ENCODE assay signal across 37 cellular contexts in the genomic region with DNA sequence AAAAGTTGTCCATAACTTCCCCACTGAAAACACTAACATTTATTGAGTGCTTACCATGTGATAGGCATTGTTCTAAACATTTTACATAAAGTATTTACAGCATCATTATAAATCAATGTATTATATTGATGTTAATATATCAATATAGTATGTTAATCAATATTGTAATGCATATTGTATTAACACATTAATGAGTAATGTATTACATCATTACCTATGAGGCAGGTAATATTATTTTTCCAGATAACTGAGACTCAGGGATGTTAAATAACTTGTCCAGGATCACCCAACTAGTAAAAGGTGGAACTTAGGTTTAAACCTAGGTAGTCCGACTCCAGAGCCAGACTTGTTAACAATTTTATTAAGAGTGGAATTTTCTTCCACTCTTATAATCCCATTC. TPM values are rescaled to one million over a fixed set of nuclear protein-coding genes. Genes with fewer than 3 reads are reported as not detected.
"Had no signal": no experiment of that assay in that cellular context is flagged by ENCODE, and none has a peak within 500 bp of the region (broad histone marks: within the 10 kb centered on the region; RNA-seq: fewer than 3 reads in every experiment).

No MANE protein-coding gene starts in this region.

- H3K4me1 ChIP-seq: adrenal gland, body of pancreas, breast epithelium had no signal

- ATAC-seq: activated CD8-positive, alpha-beta T cell treated with anti-CD3 and anti-CD28 coated beads for 36 hours; activated naive CD4-positive, alpha-beta T cell treated with anti-CD3 and anti-CD28 coated beads, Interleukin-2, amount 50 U/mL, for 72 hours; activated T-cell treated with anti-CD3 and anti-CD28 coated beads, Interleukin-2, amount 50 U/mL, for 4 hours; activated T-cell treated with anti-CD3 and anti-CD28 coated beads, Interleukin-2, amount 50 U/mL, for 72 hours; activated T-helper 17 cell treated with anti-CD3 and anti-CD28 coated beads, Interleukin-2, amount 50 U/mL, for 72 hours; body of pancreas had no signal

- H3K4me3 ChIP-seq: adrenal gland, body of pancreas, breast epithelium had no signal

- FAIRE-seq: astrocyte, TTC549 had no signal

- DNase-seq: activated B cell treated with CpG ODN at 0.5 μM for 24 hours; activated CD4-positive, alpha-beta memory T cell treated with anti-CD3 and anti-CD28 coated beads for 36 hours; activated CD4-positive, alpha-beta T cell treated with anti-CD3 and anti-CD28 coated beads for 4 hours; activated CD4-positive, alpha-beta T cell treated with anti-CD3 and anti-CD28 coated beads, Interleukin-2, amount 10 ng/mL, durations not matched to agents 24 days and 14 days; activated CD4-positive, alpha-beta T cell treated with anti-CD3 and anti-CD28 coated beads, Interleukin-2, amount 50 U/mL, for 1 hour; activated CD4-positive, alpha-beta T cell treated with anti-CD3 and anti-CD28 coated beads, Interleukin-2, amount 50 U/mL, for 4 hours; activated CD4-positive, CD25-positive, alpha-beta regulatory T cell treated with anti-CD3 and anti-CD28 coated beads, Interleukin-2, amount 50 U/mL, for 72 hours; activated CD8-positive, alpha-beta memory T cell treated with anti-CD3 and anti-CD28 coated beads, Interleukin-2, amount 50 U/mL, for 4 hours; activated CD8-positive, alpha-beta T cell treated with anti-CD3 and anti-CD28 coated beads for 36 hours; activated effector memory CD4-positive, alpha-beta T cell treated with anti-CD3 and anti-CD28 coated beads, Interleukin-2, amount 50 U/mL, for 16 hours; activated gamma-delta T cell treated with Interleukin-2 at 50 U/mL for 16 hours; activated naive CD4-positive, alpha-beta T cell; activated naive CD4-positive, alpha-beta T cell treated with anti-CD3 and anti-CD28 coated beads for 36 hours; activated naive CD4-positive, alpha-beta T cell treated with anti-CD3 and anti-CD28 coated beads, Interleukin-2, amount 50 U/mL, for 16 hours; activated naive CD8-positive, alpha-beta T cell treated with anti-CD3 and anti-CD28 coated beads for 36 hours; activated T-cell treated with anti-CD3 and anti-CD28 coated beads for 4 hours; activated T-cell treated with anti-CD3 and anti-CD28 coated beads, Interleukin-2, amount 50 U/mL, for 1 hour; activated T-cell treated with anti-CD3 and anti-CD28 coated beads, Interleukin-2, amount 50 U/mL, for 4 hours; activated T-cell treated with anti-CD3 and anti-CD28 coated beads, Interleukin-2, amount 50 U/mL, for 72 hours; adrenal gland; amniotic stem cell; aorta; body of pancreas; brain microvascular endothelial cell; central memory CD4-positive, alpha-beta T cell; T-helper 2 cell; T-helper 9 cell had no signal

- H3K27ac ChIP-seq: adrenal gland, body of pancreas, brain microvascular endothelial cell, breast epithelium, VCaP had no signal

- H3K36me3 ChIP-seq: adrenal gland, brain microvascular endothelial cell, breast epithelium had no signal

- H3K27me3 ChIP-seq: adrenal gland, body of pancreas, brain microvascular endothelial cell, breast epithelium had no signal

- H3K9me3 ChIP-seq: adrenal gland, body of pancreas had no signal

RNA-seq across cellular contexts. Expression of gene TREM2, which starts 12.2 kb away (rescaled TPM):
- total RNA-seq: activated B cell treated with CpG ODN at 0.5 μM for 24 hours; activated CD4-positive, alpha-beta memory T cell treated with anti-CD3 and anti-CD28 coated beads for 36 hours; activated CD4-positive, alpha-beta T cell treated with anti-CD3 and anti-CD28 coated beads, Interleukin-2, amount 10 ng/mL, durations not matched to agents 24 days and 14 days; activated CD8-positive, alpha-beta memory T cell treated with anti-CD3 and anti-CD28 coated beads for 36 hours; activated CD8-positive, alpha-beta T cell treated with anti-CD3 and anti-CD28 coated beads for 36 hours; activated naive CD4-positive, alpha-beta T cell treated with anti-CD3 and anti-CD28 coated beads for 36 hours; activated naive CD4-positive, alpha-beta T cell treated with anti-CD3 and anti-CD28 coated beads, Interleukin-2, amount 50 U/mL, for 72 hours; activated naive CD8-positive, alpha-beta T cell treated with anti-CD3 and anti-CD28 coated beads for 36 hours; activated T-cell treated with anti-CD3 and anti-CD28 coated beads, Interleukin-2, amount 50 U/mL, for 4 hours; activated T-cell treated with anti-CD3 and anti-CD28 coated beads, Interleukin-2, amount 50 U/mL, for 72 hours; activated T-helper 1 cell treated with anti-CD3 and anti-CD28 coated beads, Interleukin-12 subunit alpha, Interleukin-12 subunit beta, Interleukin-2, Interleukin-4 antibody, amounts not matched to agents 30 ng/mL and 10 ng/mL and 1 ng/mL, durations not matched to agents 14 hours and 24 hours and 36 hours; activated T-helper 17 cell treated with anti-CD3 and anti-CD28 coated beads, Interleukin-2, amount 50 U/mL, for 72 hours; astrocyte had no signal

RNA-seq across cellular contexts. Expression of gene TREML1, which starts 20.9 kb away (rescaled TPM):
- total RNA-seq: activated B cell treated with CpG ODN at 0.5 μM for 24 hours; activated CD4-positive, alpha-beta memory T cell treated with anti-CD3 and anti-CD28 coated beads for 36 hours; activated CD4-positive, alpha-beta T cell treated with anti-CD3 and anti-CD28 coated beads, Interleukin-2, amount 10 ng/mL, durations not matched to agents 24 days and 14 days; activated CD8-positive, alpha-beta memory T cell treated with anti-CD3 and anti-CD28 coated beads for 36 hours; activated CD8-positive, alpha-beta T cell treated with anti-CD3 and anti-CD28 coated beads for 36 hours; activated naive CD4-positive, alpha-beta T cell treated with anti-CD3 and anti-CD28 coated beads for 36 hours; activated naive CD4-positive, alpha-beta T cell treated with anti-CD3 and anti-CD28 coated beads, Interleukin-2, amount 50 U/mL, for 72 hours; activated naive CD8-positive, alpha-beta T cell treated with anti-CD3 and anti-CD28 coated beads for 36 hours; activated T-cell treated with anti-CD3 and anti-CD28 coated beads, Interleukin-2, amount 50 U/mL, for 4 hours; activated T-cell treated with anti-CD3 and anti-CD28 coated beads, Interleukin-2, amount 50 U/mL, for 72 hours; activated T-helper 1 cell treated with anti-CD3 and anti-CD28 coated beads, Interleukin-12 subunit alpha, Interleukin-12 subunit beta, Interleukin-2, Interleukin-4 antibody, amounts not matched to agents 30 ng/mL and 10 ng/mL and 1 ng/mL, durations not matched to agents 14 hours and 24 hours and 36 hours; activated T-helper 17 cell treated with anti-CD3 and anti-CD28 coated beads, Interleukin-2, amount 50 U/mL, for 72 hours; astrocyte; body of pancreas; cardiac septum; cerebellum had no signal
- polyA plus RNA-seq: aorta had no signal

RNA-seq across cellular contexts. Expression of gene TREML2, which starts 25.9 kb away (rescaled TPM):
- total RNA-seq: astrocyte, body of pancreas had no signal
- polyA plus RNA-seq: adrenal gland had no signal

RNA-seq across cellular contexts. Expression of gene TREML4, which starts 53.1 kb away (rescaled TPM):
- total RNA-seq: activated B cell treated with CpG ODN at 0.5 μM for 24 hours; activated CD4-positive, alpha-beta memory T cell treated with anti-CD3 and anti-CD28 coated beads for 36 hours; activated CD4-positive, alpha-beta T cell treated with anti-CD3 and anti-CD28 coated beads, Interleukin-2, amount 10 ng/mL, durations not matched to agents 24 days and 14 days; activated CD8-positive, alpha-beta memory T cell treated with anti-CD3 and anti-CD28 coated beads for 36 hours; activated CD8-positive, alpha-beta T cell treated with anti-CD3 and anti-CD28 coated beads for 36 hours; activated naive CD4-positive, alpha-beta T cell treated with anti-CD3 and anti-CD28 coated beads for 36 hours; activated naive CD4-positive, alpha-beta T cell treated with anti-CD3 and anti-CD28 coated beads, Interleukin-2, amount 50 U/mL, for 72 hours; activated naive CD8-positive, alpha-beta T cell treated with anti-CD3 and anti-CD28 coated beads for 36 hours; activated T-cell treated with anti-CD3 and anti-CD28 coated beads, Interleukin-2, amount 50 U/mL, for 4 hours; activated T-cell treated with anti-CD3 and anti-CD28 coated beads, Interleukin-2, amount 50 U/mL, for 72 hours; activated T-helper 1 cell treated with anti-CD3 and anti-CD28 coated beads, Interleukin-12 subunit alpha, Interleukin-12 subunit beta, Interleukin-2, Interleukin-4 antibody, amounts not matched to agents 30 ng/mL and 10 ng/mL and 1 ng/mL, durations not matched to agents 14 hours and 24 hours and 36 hours; activated T-helper 17 cell treated with anti-CD3 and anti-CD28 coated beads, Interleukin-2, amount 50 U/mL, for 72 hours; adrenal gland; astrocyte; body of pancreas; breast epithelium; cardiac septum; cerebellum had no signal
- polyA plus RNA-seq: adrenal gland, aorta had no signal
